ENCODE assay signal across 10 cellular contexts in the genomic region with DNA sequence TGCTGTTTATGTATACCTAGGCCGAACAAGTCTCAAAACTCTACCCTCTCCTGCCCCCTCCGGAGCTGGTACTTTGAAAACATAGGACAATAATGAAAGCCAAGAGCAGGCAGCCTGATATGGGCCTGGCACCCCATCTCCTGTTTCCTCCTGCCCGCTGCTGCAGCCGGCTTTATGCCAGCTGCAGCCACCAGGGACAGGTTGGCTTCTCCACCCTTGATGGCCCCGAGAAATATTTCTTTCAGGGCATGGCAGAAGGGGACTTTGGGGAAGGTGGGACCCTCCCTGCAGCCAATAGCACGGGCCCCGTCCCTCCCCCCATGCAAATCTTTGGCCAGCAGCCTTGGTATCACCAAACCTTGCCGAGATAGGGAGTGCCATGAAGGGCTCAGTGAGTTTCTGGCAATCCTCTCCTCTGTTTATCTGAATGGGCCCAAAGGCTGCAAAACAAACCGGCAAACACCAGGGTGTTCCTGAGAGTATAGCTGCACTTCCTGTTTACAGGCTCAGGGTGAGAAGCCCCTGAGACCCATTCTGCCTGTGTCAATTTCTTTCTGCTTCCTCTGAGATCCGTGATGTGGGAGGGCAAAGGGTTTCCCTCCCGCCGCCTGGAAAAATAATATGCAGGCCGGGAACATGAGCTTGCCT.
A peak's percentile ranks its signal among the peaks of the same experiment; 100 is the strongest.
DNase-seq lines count a peak whose midpoint lies in the region; ATAC-seq and TF ChIP-seq lines count a peak whose summit lies in the region.
"Had no signal": no experiment of that assay in that cellular context is flagged by ENCODE, and none has a peak within 500 bp of the region (broad histone marks: within the 10 kb centered on the region; RNA-seq: fewer than 3 reads in every experiment).

No MANE protein-coding gene starts in this region.

- no peak for TF ChIP-seq POLR2A in adrenal gland (IDR thresholded peaks at IDR 0.05)

- H3K9me3 ChIP-seq in endocrine pancreas (ENCODE audit: control insufficient read depth, low read length) = no peaks in the 10 kb centered on the region
- H3K9me3 ChIP-seq in adrenal gland (replicated peaks in 1 of 3) = no peaks in the 10 kb centered on the region

- no peak for TF ChIP-seq CTCF in progenitor cell of endocrine pancreas (IDR thresholded peaks at IDR 0.05; ENCODE audit: unreplicated experiment)
- no peak for TF ChIP-seq CTCF in adrenal gland (IDR thresholded peaks at IDR 0.05)

- intact Hi-C loops in adrenal gland (cut with DNase I) = no loop called here

- H3K4me3 ChIP-seq in endocrine pancreas (ENCODE audit: control insufficient read depth, insufficient read depth, low read length) = peak overlapping the region; percentile 52
- no peak overlapping the region for H3K4me3 ChIP-seq in adrenal gland

- H3K4me1 Mint-ChIP-seq in progenitor cell of endocrine pancreas (ENCODE audit: low read depth) = peaks cover 20% of the 10 kb centered on the region

- H3K36me3 Mint-ChIP-seq in progenitor cell of endocrine pancreas (ENCODE audit: insufficient read depth) = no peaks in the 10 kb centered on the region

- H3K27me3 ChIP-seq in endocrine pancreas (ENCODE audit: control insufficient read depth, insufficient read depth, low read length) (no peaks in the 10 kb centered on the region), adrenal gland (no peaks in the 10 kb centered on the region)

- H3K9me3 Mint-ChIP-seq in progenitor cell of endocrine pancreas (ENCODE audit: low read depth) = peaks cover 7% of the 10 kb centered on the region
- H3K9me3 Mint-ChIP-seq: T-helper 2 cell treated with Interferon-gamma antibody and Interleukin-4, amounts not matched to agents 5 μg/mL and 100 μg/mL, for 36 hours had no signal

- H3K36me3 ChIP-seq in endocrine pancreas (ENCODE audit: control insufficient read depth, insufficient read depth, low read length) (no peaks in the 10 kb centered on the region), adrenal gland (replicated peaks in 1 of 2) (no peaks in the 10 kb centered on the region)

- peak overlapping the region; percentile 24 for H3K4me3 Mint-ChIP-seq in progenitor cell of endocrine pancreas (ENCODE audit: low read depth)
- H3K4me3 Mint-ChIP-seq: T-helper 2 cell treated with Interferon-gamma antibody and Interleukin-4, amounts not matched to agents 5 μg/mL and 100 μg/mL, for 36 hours had no signal

- no peaks in the 10 kb centered on the region for H3K27me3 Mint-ChIP-seq in progenitor cell of endocrine pancreas

- ATAC-seq in GM18517 (IDR thresholded peaks at IDR 0.05; ENCODE audit: unreplicated experiment) (peak; percentile 54), HG03066 (IDR thresholded peaks at IDR 0.05; ENCODE audit: low read depth, unreplicated experiment) (peak; percentile 51), GM21529 (IDR thresholded peaks at IDR 0.05; ENCODE audit: unreplicated experiment) (no peak)

- DNase-seq in progenitor cell of endocrine pancreas (ENCODE audit: low spot score, unreplicated experiment) (no peak), OCI-M1 (lab: John Stamatoyannopoulos, UW) (no peak), adrenal gland (no peak), NCI-H82 (lab: John Stamatoyannopoulos, UW) (no peak)

- WGBS in adrenal gland, 4 donors = 54 to 70% (median 62%) methylated on average over 8 to 13 of the region's 13 CpGs

- H3K27ac ChIP-seq in adrenal gland = no peak overlapping the region
- H3K27ac ChIP-seq: epithelial cell of prostate had no signal

- H3K9ac ChIP-seq in endocrine pancreas (ENCODE audit: control insufficient read depth, insufficient read depth, low read length) = peak overlapping the region; percentile 63

- no peaks in the 10 kb centered on the region for H3K4me1 ChIP-seq in endocrine pancreas (ENCODE audit: control insufficient read depth, insufficient read depth, low read length)
- no peaks in the 10 kb centered on the region for H3K4me1 ChIP-seq in adrenal gland (replicated peaks in 1 of 2)

- peak overlapping the region; percentile 92 for H3K27ac Mint-ChIP-seq in progenitor cell of endocrine pancreas
- H3K27ac Mint-ChIP-seq: T-helper 2 cell treated with Interferon-gamma antibody and Interleukin-4, amounts not matched to agents 5 μg/mL and 100 μg/mL, for 36 hours had no signal
